1 cellular context compared by ENCODE assay signal in the genomic region with DNA sequence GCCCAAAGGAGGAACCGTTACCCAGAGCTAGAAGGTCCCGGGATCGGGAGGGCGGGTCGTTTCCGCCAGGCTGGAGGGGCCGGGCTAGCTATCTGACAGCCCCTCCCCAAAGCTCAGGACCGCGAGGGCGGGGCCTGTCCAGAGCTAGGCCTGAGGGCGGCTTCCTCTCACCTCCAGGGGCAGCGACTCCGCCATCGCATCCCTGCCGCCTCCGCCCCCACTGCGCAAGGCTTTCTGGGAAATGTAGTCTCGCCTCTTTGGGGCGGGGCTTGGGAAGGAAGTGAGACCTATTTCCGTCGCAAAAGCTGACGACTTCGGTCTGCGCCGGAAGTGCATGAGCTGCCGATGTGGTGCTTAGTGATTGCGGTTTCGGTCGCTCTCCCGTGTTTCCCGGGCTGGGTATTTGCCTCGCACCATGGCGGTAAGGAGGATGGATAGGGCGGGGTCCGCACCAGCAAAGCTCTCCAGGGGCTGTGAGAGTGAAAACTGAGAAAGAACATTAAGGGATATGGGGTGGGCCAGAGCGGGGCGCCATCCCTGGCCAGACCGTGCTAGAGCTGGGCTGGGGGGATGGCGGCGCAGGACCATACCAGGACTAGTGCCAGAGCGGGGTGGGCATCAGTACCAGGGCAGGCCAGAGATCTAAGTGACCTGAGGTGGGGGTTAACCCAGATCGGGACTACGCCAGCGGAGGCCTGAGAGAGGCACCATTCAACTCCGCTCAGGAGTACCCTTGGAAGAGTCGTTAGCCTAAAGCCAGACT.
TF ChIP-seq lines count a peak whose summit lies in the region.

A gene (plus strand): TSS at position 327 of the 763 bp plus-strand sequence. CDS start 89 bp downstream, at position 416.

TF ChIP-seq in HepG2, 621 proteins besides CTCF, POLR2A, EP300 and RAD21 (continued from another document and continues in another):
- no peak for TF ChIP-seq ZNF570 (CRISPR knock-in tag; IDR thresholded peaks at IDR 0.05; ENCODE audit: borderline replicate concordance)
- TF ChIP-seq, protein P1, sequence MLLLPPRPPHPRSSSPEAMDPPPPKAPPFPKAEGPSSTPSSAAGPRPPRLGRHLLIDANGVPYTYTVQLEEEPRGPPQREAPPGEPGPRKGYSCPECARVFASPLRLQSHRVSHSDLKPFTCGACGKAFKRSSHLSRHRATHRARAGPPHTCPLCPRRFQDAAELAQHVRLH (CRISPR knock-in tag; IDR thresholded peaks at IDR 0.05; ENCODE audit: borderline replicate concordance, low read depth), result no peak; the same call in 1 of the 2 replicates
- peak; percentile 98; the same call in 1 of the 2 replicates for TF ChIP-seq ZZZ3 (CRISPR knock-in tag; IDR thresholded peaks at IDR 0.05; ENCODE audit: borderline replicate concordance)
- TF ChIP-seq, protein P2, sequence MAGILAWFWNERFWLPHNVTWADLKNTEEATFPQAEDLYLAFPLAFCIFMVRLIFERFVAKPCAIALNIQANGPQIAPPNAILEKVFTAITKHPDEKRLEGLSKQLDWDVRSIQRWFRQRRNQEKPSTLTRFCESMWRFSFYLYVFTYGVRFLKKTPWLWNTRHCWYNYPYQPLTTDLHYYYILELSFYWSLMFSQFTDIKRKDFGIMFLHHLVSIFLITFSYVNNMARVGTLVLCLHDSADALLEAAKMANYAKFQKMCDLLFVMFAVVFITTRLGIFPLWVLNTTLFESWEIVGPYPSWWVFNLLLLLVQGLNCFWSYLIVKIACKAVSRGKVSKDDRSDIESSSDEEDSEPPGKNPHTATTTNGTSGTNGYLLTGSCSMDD (CRISPR knock-in tag; IDR thresholded peaks at IDR 0.05), result no peak
- TF ChIP-seq SP5 (CRISPR knock-in tag; IDR thresholded peaks at IDR 0.05; ENCODE audit: borderline replicate concordance, low read depth), result peak; percentile 95
- TF ChIP-seq SCMH1 (CRISPR knock-in tag; IDR thresholded peaks at IDR 0.05; ENCODE audit: borderline replicate concordance), result no peak
- TF ChIP-seq, protein P3, sequence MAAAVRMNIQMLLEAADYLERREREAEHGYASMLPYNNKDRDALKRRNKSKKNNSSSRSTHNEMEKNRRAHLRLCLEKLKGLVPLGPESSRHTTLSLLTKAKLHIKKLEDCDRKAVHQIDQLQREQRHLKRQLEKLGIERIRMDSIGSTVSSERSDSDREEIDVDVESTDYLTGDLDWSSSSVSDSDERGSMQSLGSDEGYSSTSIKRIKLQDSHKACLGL (CRISPR knock-in tag; IDR thresholded peaks at IDR 0.05), result no peak
- peak; percentile 98 for TF ChIP-seq HOXA3 (CRISPR knock-in tag; IDR thresholded peaks at IDR 0.05)
- 0 out of 2 replicates have a peak, but pooled peaks have one; percentile 58 for TF ChIP-seq ZNF550 (CRISPR knock-in tag; IDR thresholded peaks at IDR 0.05; ENCODE audit: borderline replicate concordance)
- no peak; the same call in 1 of the 2 replicates for TF ChIP-seq ATM (IDR thresholded peaks at IDR 0.05; ENCODE audit: borderline replicate concordance)
- TF ChIP-seq, protein P4, sequence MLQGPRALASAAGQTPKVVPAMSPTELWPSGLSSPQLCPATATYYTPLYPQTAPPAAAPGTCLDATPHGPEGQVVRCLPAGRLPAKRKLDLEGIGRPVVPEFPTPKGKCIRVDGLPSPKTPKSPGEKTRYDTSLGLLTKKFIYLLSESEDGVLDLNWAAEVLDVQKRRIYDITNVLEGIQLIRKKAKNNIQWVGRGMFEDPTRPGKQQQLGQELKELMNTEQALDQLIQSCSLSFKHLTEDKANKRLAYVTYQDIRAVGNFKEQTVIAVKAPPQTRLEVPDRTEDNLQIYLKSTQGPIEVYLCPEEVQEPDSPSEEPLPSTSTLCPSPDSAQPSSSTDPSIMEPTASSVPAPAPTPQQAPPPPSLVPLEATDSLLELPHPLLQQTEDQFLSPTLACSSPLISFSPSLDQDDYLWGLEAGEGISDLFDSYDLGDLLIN (CRISPR knock-in tag; IDR thresholded peaks at IDR 0.05; ENCODE audit: borderline replicate concordance), result peak; percentile 88; the same call in 1 of the 2 replicates
- TF ChIP-seq ZNF274 (CRISPR knock-in tag; IDR thresholded peaks at IDR 0.05), result peak; percentile 65
- TF ChIP-seq DNMT3B (CRISPR knock-in tag; conservative IDR thresholded peaks at IDR 0.05), result peak; percentile 82; the same call in 1 of the 2 replicates
- 0 out of 2 replicates have a peak, but pooled peaks have one; percentile 73 for TF ChIP-seq ZNF224 (CRISPR knock-in tag; IDR thresholded peaks at IDR 0.05)
- TF ChIP-seq EEA1 (CRISPR knock-in tag; IDR thresholded peaks at IDR 0.05; ENCODE audit: borderline replicate concordance), result no peak; the same call in 1 of the 2 replicates
- TF ChIP-seq ELF4 (CRISPR knock-in tag; IDR thresholded peaks at IDR 0.05; ENCODE audit: borderline replicate concordance), result no peak
- peak; percentile 79; the same call in 1 of the 2 replicates for TF ChIP-seq MYC (CRISPR knock-in tag; IDR thresholded peaks at IDR 0.05; ENCODE audit: borderline replicate concordance)
- no peak for TF ChIP-seq RFX3 (CRISPR knock-in tag; IDR thresholded peaks at IDR 0.05)
- peak; percentile 41; the same call in 1 of the 2 replicates for TF ChIP-seq NFYB (CRISPR knock-in tag; IDR thresholded peaks at IDR 0.05)
- no peak for TF ChIP-seq EZH2 (conservative IDR thresholded peaks at IDR 0.05; ENCODE audit: low read depth, low read length)
- TF ChIP-seq KAT2B (IDR thresholded peaks at IDR 0.05; ENCODE audit: borderline replicate concordance, low read depth, low read length), result no peak
- TF ChIP-seq ZSCAN30 (CRISPR knock-in tag; IDR thresholded peaks at IDR 0.05), result no peak
- TF ChIP-seq ZNF431 (CRISPR knock-in tag; IDR thresholded peaks at IDR 0.05; ENCODE audit: borderline replicate concordance, low read depth), result peak; percentile 18; the same call in 1 of the 2 replicates
- TF ChIP-seq POLR2AphosphoS5 (IDR thresholded peaks at IDR 0.05; ENCODE audit: low read depth, low read length), result peak; percentile 93
- peak; percentile 69 for TF ChIP-seq ZSCAN21 (CRISPR knock-in tag; IDR thresholded peaks at IDR 0.05; ENCODE audit: borderline replicate concordance)
- TF ChIP-seq ZNF746 (CRISPR knock-in tag; IDR thresholded peaks at IDR 0.05), result no peak
- TF ChIP-seq SAP130 (CRISPR knock-in tag; IDR thresholded peaks at IDR 0.05; ENCODE audit: low read depth), result peak; percentile 100
- TF ChIP-seq ZNF282 (IDR thresholded peaks at IDR 0.05; ENCODE audit: partially characterized antibody), result no peak
- TF ChIP-seq ZSCAN31 (CRISPR knock-in tag; IDR thresholded peaks at IDR 0.05; ENCODE audit: low read depth), result peak; percentile 37; the same call in 1 of the 2 replicates
- no peak for TF ChIP-seq ZNF354B (CRISPR knock-in tag; IDR thresholded peaks at IDR 0.05)
- no peak for TF ChIP-seq SOX13 (IDR thresholded peaks at IDR 0.05)
- TF ChIP-seq SOX13 (CRISPR knock-in tag; conservative IDR thresholded peaks at IDR 0.05 in 1 of 2, IDR thresholded peaks at IDR 0.05 in 1 of 2), result peak; percentile 64 to 83; a peak in 2 of 4 replicates
- TF ChIP-seq ZBTB38 (CRISPR knock-in tag; IDR thresholded peaks at IDR 0.05), result peak; percentile 82; the same call in 1 of the 2 replicates
- TF ChIP-seq ZNF629 (CRISPR knock-in tag; conservative IDR thresholded peaks at IDR 0.05), result peak; percentile 55
- TF ChIP-seq ATF1 (CRISPR knock-in tag; IDR thresholded peaks at IDR 0.05), result peak; percentile 100
- peak; percentile 97 for TF ChIP-seq XRCC5 (optimal IDR thresholded peaks at IDR 0.05; ENCODE audit: low read length)
- TF ChIP-seq HOXA5 (CRISPR knock-in tag; IDR thresholded peaks at IDR 0.05), result peak; percentile 58; the same call in 1 of the 2 replicates
- TF ChIP-seq HES4 (CRISPR knock-in tag; IDR thresholded peaks at IDR 0.05; ENCODE audit: borderline replicate concordance), result peak; percentile 27
- peak; percentile 95 for TF ChIP-seq ZNF614 (CRISPR knock-in tag; IDR thresholded peaks at IDR 0.05; ENCODE audit: borderline replicate concordance)
- peak; percentile 67; the same call in 1 of the 2 replicates for TF ChIP-seq ZNF772 (CRISPR knock-in tag; IDR thresholded peaks at IDR 0.05)
- TF ChIP-seq ZKSCAN8 (CRISPR knock-in tag; IDR thresholded peaks at IDR 0.05; ENCODE audit: borderline replicate concordance), result peak; percentile 88
- TF ChIP-seq HOXD1 (CRISPR knock-in tag; IDR thresholded peaks at IDR 0.05), result peak; percentile 81
- TF ChIP-seq, protein P5, sequence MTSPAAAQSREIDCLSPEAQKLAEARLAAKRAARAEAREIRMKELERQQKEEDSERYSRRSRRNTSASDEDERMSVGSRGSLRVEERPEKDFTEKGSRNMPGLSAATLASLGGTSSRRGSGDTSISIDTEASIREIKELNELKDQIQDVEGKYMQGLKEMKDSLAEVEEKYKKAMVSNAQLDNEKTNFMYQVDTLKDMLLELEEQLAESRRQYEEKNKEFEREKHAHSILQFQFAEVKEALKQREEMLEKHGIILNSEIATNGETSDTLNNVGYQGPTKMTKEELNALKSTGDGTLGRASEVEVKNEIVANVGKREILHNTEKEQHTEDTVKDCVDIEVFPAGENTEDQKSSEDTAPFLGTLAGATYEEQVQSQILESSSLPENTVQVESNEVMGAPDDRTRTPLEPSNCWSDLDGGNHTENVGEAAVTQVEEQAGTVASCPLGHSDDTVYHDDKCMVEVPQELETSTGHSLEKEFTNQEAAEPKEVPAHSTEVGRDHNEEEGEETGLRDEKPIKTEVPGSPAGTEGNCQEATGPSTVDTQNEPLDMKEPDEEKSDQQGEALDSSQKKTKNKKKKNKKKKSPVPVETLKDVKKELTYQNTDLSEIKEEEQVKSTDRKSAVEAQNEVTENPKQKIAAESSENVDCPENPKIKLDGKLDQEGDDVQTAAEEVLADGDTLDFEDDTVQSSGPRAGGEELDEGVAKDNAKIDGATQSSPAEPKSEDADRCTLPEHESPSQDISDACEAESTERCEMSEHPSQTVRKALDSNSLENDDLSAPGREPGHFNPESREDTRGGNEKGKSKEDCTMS (CRISPR knock-in tag; conservative IDR thresholded peaks at IDR 0.05), result no peak
- TF ChIP-seq TGIF2 (CRISPR knock-in tag; IDR thresholded peaks at IDR 0.05), result peak; percentile 85; the same call in 1 of the 2 replicates
- no peak for TF ChIP-seq ZNF136 (CRISPR knock-in tag; IDR thresholded peaks at IDR 0.05; ENCODE audit: low read depth)
- peak; percentile 97 for TF ChIP-seq KLF6 (CRISPR knock-in tag; IDR thresholded peaks at IDR 0.05)
- TF ChIP-seq ZNF788 (CRISPR knock-in tag; IDR thresholded peaks at IDR 0.05; ENCODE audit: borderline replicate concordance), result peak; percentile 96; the same call in 1 of the 2 replicates
- TF ChIP-seq, protein P6, sequence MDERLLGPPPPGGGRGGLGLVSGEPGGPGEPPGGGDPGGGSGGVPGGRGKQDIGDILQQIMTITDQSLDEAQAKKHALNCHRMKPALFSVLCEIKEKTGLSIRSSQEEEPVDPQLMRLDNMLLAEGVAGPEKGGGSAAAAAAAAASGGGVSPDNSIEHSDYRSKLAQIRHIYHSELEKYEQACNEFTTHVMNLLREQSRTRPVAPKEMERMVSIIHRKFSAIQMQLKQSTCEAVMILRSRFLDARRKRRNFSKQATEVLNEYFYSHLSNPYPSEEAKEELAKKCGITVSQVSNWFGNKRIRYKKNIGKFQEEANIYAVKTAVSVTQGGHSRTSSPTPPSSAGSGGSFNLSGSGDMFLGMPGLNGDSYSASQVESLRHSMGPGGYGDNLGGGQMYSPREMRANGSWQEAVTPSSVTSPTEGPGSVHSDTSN (CRISPR knock-in tag; IDR thresholded peaks at IDR 0.05), result no peak; the same call in 1 of the 2 replicates
- TF ChIP-seq ZNF205 (CRISPR knock-in tag; IDR thresholded peaks at IDR 0.05), result peak; percentile 96
- TF ChIP-seq, protein P7, sequence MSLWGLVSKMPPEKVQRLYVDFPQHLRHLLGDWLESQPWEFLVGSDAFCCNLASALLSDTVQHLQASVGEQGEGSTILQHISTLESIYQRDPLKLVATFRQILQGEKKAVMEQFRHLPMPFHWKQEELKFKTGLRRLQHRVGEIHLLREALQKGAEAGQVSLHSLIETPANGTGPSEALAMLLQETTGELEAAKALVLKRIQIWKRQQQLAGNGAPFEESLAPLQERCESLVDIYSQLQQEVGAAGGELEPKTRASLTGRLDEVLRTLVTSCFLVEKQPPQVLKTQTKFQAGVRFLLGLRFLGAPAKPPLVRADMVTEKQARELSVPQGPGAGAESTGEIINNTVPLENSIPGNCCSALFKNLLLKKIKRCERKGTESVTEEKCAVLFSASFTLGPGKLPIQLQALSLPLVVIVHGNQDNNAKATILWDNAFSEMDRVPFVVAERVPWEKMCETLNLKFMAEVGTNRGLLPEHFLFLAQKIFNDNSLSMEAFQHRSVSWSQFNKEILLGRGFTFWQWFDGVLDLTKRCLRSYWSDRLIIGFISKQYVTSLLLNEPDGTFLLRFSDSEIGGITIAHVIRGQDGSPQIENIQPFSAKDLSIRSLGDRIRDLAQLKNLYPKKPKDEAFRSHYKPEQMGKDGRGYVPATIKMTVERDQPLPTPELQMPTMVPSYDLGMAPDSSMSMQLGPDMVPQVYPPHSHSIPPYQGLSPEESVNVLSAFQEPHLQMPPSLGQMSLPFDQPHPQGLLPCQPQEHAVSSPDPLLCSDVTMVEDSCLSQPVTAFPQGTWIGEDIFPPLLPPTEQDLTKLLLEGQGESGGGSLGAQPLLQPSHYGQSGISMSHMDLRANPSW (CRISPR knock-in tag; IDR thresholded peaks at IDR 0.05; ENCODE audit: borderline replicate concordance), result no peak; the same call in 1 of the 2 replicates
- peak; percentile 92 for TF ChIP-seq YY1 (IDR thresholded peaks at IDR 0.05; ENCODE audit: insufficient read depth, insufficient replicate concordance, low read depth, low read length)
- no peak for TF ChIP-seq ZNF510 (CRISPR knock-in tag; IDR thresholded peaks at IDR 0.05; ENCODE audit: low read depth)
- peak; percentile 87 for TF ChIP-seq SRSF1 (optimal IDR thresholded peaks at IDR 0.05; ENCODE audit: low read depth, low read length)
